Comparison of ENCODE assay signal across 1 cellular context in genomic region chr19:41922220-41922576, GRCh38.
A peak's percentile ranks its signal among the peaks of the same experiment; 100 is the strongest.
TF ChIP-seq lines count a peak whose summit lies in the region.

No MANE protein-coding gene starts in this region.

TF ChIP-seq in endothelial cell of umbilical vein, 7 proteins besides CTCF, POLR2A, EP300 and RAD21:
- TF ChIP-seq EZH2 (IDR thresholded peaks at IDR 0.05; ENCODE audit: borderline replicate concordance, low read depth, low read length, severe bottlenecking): peak; percentile 70
- TF ChIP-seq, protein P1, sequence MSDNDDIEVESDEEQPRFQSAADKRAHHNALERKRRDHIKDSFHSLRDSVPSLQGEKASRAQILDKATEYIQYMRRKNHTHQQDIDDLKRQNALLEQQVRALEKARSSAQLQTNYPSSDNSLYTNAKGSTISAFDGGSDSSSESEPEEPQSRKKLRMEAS (IDR thresholded peaks at IDR 0.05; ENCODE audit: insufficient read depth, insufficient read length): no peak
TF ChIP-seq in endothelial cell of umbilical vein: peak in this region for 1.
